8 cellular contexts compared by ENCODE assay signal in genomic region chr11:115503083-115503885, GRCh38. TPM values are rescaled to one million over a fixed set of nuclear protein-coding genes. Genes with fewer than 3 reads are reported as not detected.
DNase-seq lines count a peak whose midpoint lies in the region; ATAC-seq, FAIRE-seq and TF ChIP-seq lines count a peak whose summit lies in the region.

No MANE protein-coding gene starts in this region.

- no peak for FAIRE-seq in A549 (lab: Jason Lieb, UNC)

- H4K20me1 ChIP-seq in fibroblast of lung (ENCODE audit: control insufficient read depth, extremely low read depth, insufficient read depth, low read length): no peaks in the 10 kb centered on the region

- WGBS in A549 (ENCODE audit: missing lambda C conversion rate): 0% methylated on average over 8 of the region's 77 CpGs

- TF ChIP-seq RAD21 in A549 (conservative IDR thresholded peaks at IDR 0.05 in 1 of 2, IDR thresholded peaks at IDR 0.05 in 1 of 2): peak; percentile 48 to 77

- DNase-seq in A549 (ENCODE audit: low read depth in 1 of 2, low spot score in 1 of 2): peak; percentile 21 to 71
- peak; percentile 67 for DNase-seq in NCI-H2196 (lab: John Stamatoyannopoulos, UW; ENCODE audit: unreplicated experiment)
- no peak for DNase-seq in activated CD8-positive, alpha-beta memory T cell treated with anti-CD3 and anti-CD28 coated beads, Interleukin-2, amount 10 ng/mL, durations not matched to agents 7 days and 5 days
- DNase-seq in fibroblast of lung (ENCODE audit: low read depth in 2 of 2): peak; percentile 63 to 71
- DNase-seq in type B pancreatic cell (ENCODE audit: extremely low spot score, unreplicated experiment): peak; percentile 74

- no peak for TF ChIP-seq POLR2A in A549 (IDR thresholded peaks at IDR 0.05; ENCODE audit: low read length)

- no peak overlapping the region for H3K27ac Mint-ChIP-seq in activated CD8-positive, alpha-beta memory T cell treated with anti-CD3 and anti-CD28 coated beads, Interleukin-2, amount 10 ng/mL, durations not matched to agents 7 days and 5 days
- H3K27ac Mint-ChIP-seq in type B pancreatic cell: peak overlapping the region; percentile 96

- H3K4me1 Mint-ChIP-seq in activated CD8-positive, alpha-beta memory T cell treated with anti-CD3 and anti-CD28 coated beads, Interleukin-2, amount 10 ng/mL, durations not matched to agents 7 days and 5 days: peaks cover 5% of the 10 kb centered on the region
- no peaks in the 10 kb centered on the region for H3K4me1 Mint-ChIP-seq in type B pancreatic cell (ENCODE audit: unreplicated experiment)

- ATAC-seq in A549 (peak; percentile 70 to 72), GM18909 (IDR thresholded peaks at IDR 0.05; ENCODE audit: poor library complexity, unreplicated experiment) (peak; percentile 38), GM21737 (IDR thresholded peaks at IDR 0.05; ENCODE audit: unreplicated experiment) (no peak)
- ATAC-seq in activated CD8-positive, alpha-beta memory T cell treated with anti-CD3 and anti-CD28 coated beads, Interleukin-2, amount 10 ng/mL, durations not matched to agents 7 days and 5 days: no peak

- peaks cover 28% of the 10 kb centered on the region for H3K27me3 Mint-ChIP-seq in activated CD8-positive, alpha-beta memory T cell treated with anti-CD3 and anti-CD28 coated beads, Interleukin-2, amount 10 ng/mL, durations not matched to agents 7 days and 5 days
- H3K27me3 Mint-ChIP-seq in type B pancreatic cell: peaks cover 13% of the 10 kb centered on the region

- no peak for TF ChIP-seq EP300 in A549 (IDR thresholded peaks at IDR 0.05)

- H3K4me2 ChIP-seq in A549: peak overlapping the region; percentile 94
- peak overlapping the region; percentile 79 for H3K4me2 ChIP-seq in fibroblast of lung (ENCODE audit: extremely low read depth, insufficient read depth, low read length)

- H2AFZ ChIP-seq in fibroblast of lung (ENCODE audit: low read length): no peak overlapping the region

- H3K27me3 ChIP-seq in fibroblast of lung (ENCODE audit: control insufficient read depth, insufficient read depth, low read length) (peaks cover 2% of the 10 kb centered on the region), muscle layer of duodenum (ENCODE audit: low read depth, low read length) (peaks cover 10% of the 10 kb centered on the region)

- POLR2A ChIA-PET in A549 (lab: Yijun Ruan, JAX): interaction anchor here (0.6 to 1.2 kb wide), 4 partner anchors 10 to 764 kb away, joined by 3 to 6 read pairs (median 4); no protein-coding TSS in a partner anchor

- peak overlapping the region; percentile 45 for H3K4me3 Mint-ChIP-seq in activated CD8-positive, alpha-beta memory T cell treated with anti-CD3 and anti-CD28 coated beads, Interleukin-2, amount 10 ng/mL, durations not matched to agents 7 days and 5 days
- peak overlapping the region; percentile 94 for H3K4me3 Mint-ChIP-seq in type B pancreatic cell

- H3K9ac ChIP-seq in fibroblast of lung (ENCODE audit: insufficient read depth, low read length): peak overlapping the region; percentile 24

- H3K9me3 ChIP-seq in A549 (no peaks in the 10 kb centered on the region), fibroblast of lung (ENCODE audit: control insufficient read depth, insufficient read depth, low read depth, low read length) (no peaks in the 10 kb centered on the region), muscle layer of duodenum (ENCODE audit: control insufficient read depth in 1 of 2, low read length in 2 of 2) (no peaks in the 10 kb centered on the region)

- CTCF ChIA-PET in A549 (lab: Yijun Ruan, JAX): interaction anchor here (0.8 to 2.0 kb wide), 14 partner anchors 14 to 186 kb away, joined by 3 to 9 read pairs (median 5); no protein-coding TSS in a partner anchor
- CTCF ChIA-PET in activated CD8-positive, alpha-beta memory T cell treated with anti-CD3 and anti-CD28 coated beads, Interleukin-2, amount 10 ng/mL, durations not matched to agents 7 days and 5 days (lab: Charles Lee): interaction anchor here (1.9 kb wide), 1 partner anchor 169 kb away, joined by 9 read pairs; no protein-coding TSS in a partner anchor

- H3K36me3 Mint-ChIP-seq in activated CD8-positive, alpha-beta memory T cell treated with anti-CD3 and anti-CD28 coated beads, Interleukin-2, amount 10 ng/mL, durations not matched to agents 7 days and 5 days: no peaks in the 10 kb centered on the region
- H3K36me3 Mint-ChIP-seq in type B pancreatic cell: no peaks in the 10 kb centered on the region

- peaks cover 21% of the 10 kb centered on the region; the same call in 2 of the 3 replicates for H3K4me1 ChIP-seq in A549
- no peaks in the 10 kb centered on the region for H3K4me1 ChIP-seq in fibroblast of lung (ENCODE audit: control insufficient read depth, extremely low read depth, insufficient read depth, low read length)
- H3K4me1 ChIP-seq in muscle layer of duodenum (ENCODE audit: control insufficient read depth in 1 of 2, insufficient read depth in 2 of 2, low read length in 2 of 2): peaks cover 0 to 11% of the 10 kb centered on the region in 2 donors

- H3K4me3 ChIP-seq in A549 (peak overlapping the region; percentile 92), fibroblast of lung (replicated peaks in 1 of 4; ENCODE audit: control extremely low read depth in 1 of 4, insufficient read depth in 1 of 4, low read depth in 3 of 4, low read length in 4 of 4) (peak overlapping the region; percentile 64 to 81 (median 71)), muscle layer of duodenum (ENCODE audit: low read depth in 1 of 2, low read length in 2 of 2) (peak overlapping the region; percentile 95)

- TF ChIP-seq CTCF in A549 (IDR thresholded peaks at IDR 0.05): peak; percentile 47
- TF ChIP-seq CTCF in fibroblast of lung (conservative IDR thresholded peaks at IDR 0.05 in 1 of 2, IDR thresholded peaks at IDR 0.05 in 1 of 2; ENCODE audit: low read depth in 1 of 2, low read length in 2 of 2): peak; percentile 28 to 41
- TF ChIP-seq CTCF in type B pancreatic cell (conservative IDR thresholded peaks at IDR 0.05): peak; percentile 43

- no peaks in the 10 kb centered on the region for H3K79me2 ChIP-seq in fibroblast of lung (ENCODE audit: control insufficient read depth, insufficient read depth, low read length)

- peak overlapping the region; percentile 86 to 95 for H3K27ac ChIP-seq in A549
- no peak overlapping the region for H3K27ac ChIP-seq in fibroblast of lung (ENCODE audit: insufficient read depth, low read length)
- no peak overlapping the region for H3K27ac ChIP-seq in muscle layer of duodenum (ENCODE audit: low read length)

- H3K36me3 ChIP-seq in fibroblast of lung (ENCODE audit: control insufficient read depth, insufficient read depth, low read length) (no peaks in the 10 kb centered on the region), muscle layer of duodenum (ENCODE audit: control insufficient read depth in 1 of 2, insufficient read depth in 2 of 2, low read length in 2 of 2) (no peaks in the 10 kb centered on the region)

- no peaks in the 10 kb centered on the region for H3K9me3 Mint-ChIP-seq in activated CD8-positive, alpha-beta memory T cell treated with anti-CD3 and anti-CD28 coated beads, Interleukin-2, amount 10 ng/mL, durations not matched to agents 7 days and 5 days (ENCODE audit: low read depth)
- H3K9me3 Mint-ChIP-seq in type B pancreatic cell: no peaks in the 10 kb centered on the region

TF ChIP-seq in A549, 52 proteins besides CTCF, POLR2A, EP300 and RAD21:
- TF ChIP-seq PBX3 (IDR thresholded peaks at IDR 0.05): no peak
- TF ChIP-seq SMC3 (IDR thresholded peaks at IDR 0.05): peak; percentile 67; the same call in 2 of the 3 replicates
- peak; percentile 42; the same call in 1 of the 2 replicates for TF ChIP-seq MAX (IDR thresholded peaks at IDR 0.05)

RNA-seq across cellular contexts. Expression of gene CADM1, which starts 0.9 kb away (rescaled TPM):
- 36.7 and 59.0 TPM in 2 replicates for polyA plus RNA-seq in A549 (2011; rRNA removed)
- 14.5 and 14.9 TPM in 2 replicates for polyA plus RNA-seq in A549 (2012; cell fraction: cytosol; rRNA removed)
- 23.2 and 29.5 TPM in 2 replicates for polyA plus RNA-seq in A549 (2012; cell fraction: nucleus; rRNA removed)
- polyA plus RNA-seq in A549 (2017; fragmentation: RNase III; extraction: RNeasy Plus Mini Kit Qiagen cat#74134 plus additional on column Dnase treatment): 28.0 to 33.4 TPM (median 33.3 TPM) in 3 replicates
- polyA minus RNA-seq in A549 (2011; rRNA and poly(A)+ RNA removed): 58.6 and 60.9 TPM in 2 replicates
- 1 to 10 TPM in 1 of 2 experiments, under 1 TPM in 1; 0.76 to 1.2 TPM for total RNA-seq in activated CD8-positive, alpha-beta memory T cell treated with anti-CD3 and anti-CD28 coated beads, Interleukin-2, amount 10 ng/mL, durations not matched to agents 7 days and 5 days
- total RNA-seq in fibroblast of lung: 27.7 and 86.0 TPM in 2 replicates
- polyA plus RNA-seq in fibroblast of lung: 15.4 and 84.0 TPM in 2 replicates
- 12.1 and 52.4 TPM in 2 replicates for polyA plus RNA-seq in fibroblast of lung (2012)
- 1.3 and 48.5 TPM in 2 replicates for polyA minus RNA-seq in fibroblast of lung (ENCODE audit: low replicate concordance)
- total RNA-seq in type B pancreatic cell (ENCODE audit: low replicate concordance): 102 and 150 TPM in 2 replicates

Comparison
In these comparisons a context has a peak if more than half of its experiments do, and no peak if none do; other contexts are left out.
1. ATAC-seq: peak in A549 (2 of 2) and GM18909 (single experiment); none in activated CD8-positive, alpha-beta memory T cell treated with anti-CD3 and anti-CD28 coated beads, Interleukin-2, amount 10 ng/mL, durations not matched to agents 7 days and 5 days (single experiment) and GM21737 (single experiment).
2. H3K27ac ChIP-seq: peak in A549 (2 of 2); none in fibroblast of lung (single experiment) and muscle layer of duodenum (single experiment).
3. RNA of gene CADM1, which starts 0.9 kb away (total RNA-seq): 102 to 150 TPM in type B pancreatic cell and 27.7 to 86.0 TPM in fibroblast of lung; 0.76 to 1.2 TPM in activated CD8-positive, alpha-beta memory T cell treated with anti-CD3 and anti-CD28 coated beads, Interleukin-2, amount 10 ng/mL, durations not matched to agents 7 days and 5 days; every median in the first group is over 10 times any median in the second.
4. Peak in every context shown above with its lines, with median percentiles within 50 percentile points of each other: H3K4me3 ChIP-seq and CTCF ChIP-seq.